ENCODE assay signal across 18 cellular contexts in the genomic region with DNA sequence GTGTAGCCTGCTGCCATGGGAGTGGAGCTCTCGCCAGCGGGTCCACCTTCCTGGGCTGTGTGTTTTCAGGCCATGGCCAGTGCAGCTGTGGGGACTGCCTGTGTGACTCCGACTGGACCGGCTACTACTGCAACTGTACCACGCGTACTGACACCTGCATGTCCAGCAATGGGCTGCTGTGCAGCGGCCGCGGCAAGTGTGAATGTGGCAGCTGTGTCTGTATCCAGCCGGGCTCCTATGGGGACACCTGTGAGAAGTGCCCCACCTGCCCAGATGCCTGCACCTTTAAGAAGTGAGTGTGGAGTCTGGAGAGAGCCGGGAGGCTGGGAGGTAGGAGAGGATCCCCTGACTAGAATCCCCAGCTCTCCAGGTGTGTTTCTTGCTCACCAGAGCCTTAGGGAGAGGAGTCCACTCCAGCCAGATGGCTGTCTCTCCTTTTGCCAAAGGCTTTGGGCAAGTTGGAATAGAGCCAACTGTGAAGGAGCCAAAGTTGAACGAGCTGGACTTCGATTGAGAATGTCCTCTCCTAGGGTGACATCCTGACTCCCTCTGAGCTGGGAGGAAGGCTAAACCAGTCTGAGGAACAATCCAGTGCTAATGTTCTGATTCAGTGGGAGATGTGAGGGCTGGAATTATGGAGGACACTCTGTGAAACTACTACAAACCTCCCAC. TPM values are rescaled to one million over a fixed set of nuclear protein-coding genes. Genes with fewer than 3 reads are reported as not detected.
DNase-seq lines count a peak whose midpoint lies in the region; ATAC-seq, FAIRE-seq and TF ChIP-seq lines count a peak whose summit lies in the region.
"Had no signal": no experiment of that assay in that cellular context is flagged by ENCODE, and none has a peak within 500 bp of the region (broad histone marks: within the 10 kb centered on the region; RNA-seq: fewer than 3 reads in every experiment).

No MANE protein-coding gene starts in this region.

- DNase-seq in ascending aorta (ENCODE audit: low spot score in 2 of 2): no peak
- DNase-seq in left lobe of liver (ENCODE audit: low spot score): peak; percentile 61
- no peak for DNase-seq in tibial artery
- DNase-seq in GM12891 (ENCODE audit: insufficient read length, low spot score): no peak
- DNase-seq: BE2C; CD4-positive, alpha-beta memory T cell; COR-L47; DND-41; GDM1 had no signal

- intact Hi-C loops in ascending aorta (cut with DNase I): no loop called here
- intact Hi-C loops in tibial artery (cut with DNase I; ENCODE audit: low total_unique reads): no loop called here

- H3K4me1 ChIP-seq in ascending aorta (peaks cover 13 to 31% of the 10 kb centered on the region in 2 donors), tibial artery (peaks cover 0 to 54% (median 33%) of the 10 kb centered on the region in 4 donors)
- H3K4me1 ChIP-seq: A549, BE2C, HAP-1 had no signal

- H3K27ac ChIP-seq in ascending aorta (peak overlapping the region; percentile 24 to 29), tibial artery (peak overlapping the region; percentile 30 to 48)
- H3K27ac ChIP-seq: A549, C4-2B had no signal

- no peak for FAIRE-seq in GM12891 (lab: Jason Lieb, UNC)
- FAIRE-seq: A549, D721Med, GM19239, H1, HTR-8/SVneo had no signal

- no peak for TF ChIP-seq POLR2A in GM12891 (IDR thresholded peaks at IDR 0.05; ENCODE audit: low read depth, low read length)

- TF ChIP-seq RAD21 in Ishikawa (IDR thresholded peaks at IDR 0.05; ENCODE audit: low read depth): no peak

- H3K27me3 ChIP-seq in ascending aorta (no peaks in the 10 kb centered on the region), tibial artery (no peaks in the 10 kb centered on the region)
- H3K27me3 ChIP-seq: BE2C had no signal

- peaks cover 0 to 6% of the 10 kb centered on the region in 2 donors for H3K9me3 ChIP-seq in ascending aorta
- no peaks in the 10 kb centered on the region for H3K9me3 ChIP-seq in tibial artery
- H3K9me3 ChIP-seq: BE2C had no signal

- TF ChIP-seq CTCF in ascending aorta (IDR thresholded peaks at IDR 0.05) (no peak), tibial artery (IDR thresholded peaks at IDR 0.05) (no peak)

- peak; percentile 86 for ATAC-seq in left lobe of liver
- ATAC-seq in HG03139 (IDR thresholded peaks at IDR 0.05; ENCODE audit: unreplicated experiment): no peak
- ATAC-seq: A549 had no signal

- H3K36me3 ChIP-seq in ascending aorta (peaks cover 36 to 73% of the 10 kb centered on the region in 2 donors), tibial artery (peaks cover 31 to 54% (median 43%) of the 10 kb centered on the region in 3 donors)
- H3K36me3 ChIP-seq: BE2C, HAP-1 had no signal

- no peak overlapping the region for H3K4me3 ChIP-seq in ascending aorta
- H3K4me3 ChIP-seq in tibial artery: no peak overlapping the region
- H3K4me3 ChIP-seq: A549, HAP-1 had no signal

- TF ChIP-seq EP300 in Ishikawa (IDR thresholded peaks at IDR 0.05; ENCODE audit: borderline replicate concordance): no peak

TF ChIP-seq in Ishikawa, 13 proteins besides CTCF, POLR2A, EP300 and RAD21:
- TF ChIP-seq ZBTB7A (IDR thresholded peaks at IDR 0.05; ENCODE audit: low read depth): no peak
- TF ChIP-seq NFIC (IDR thresholded peaks at IDR 0.05): peak; percentile 40; the same call in 1 of the 2 replicates

TF ChIP-seq in GM12891, 5 proteins besides CTCF, POLR2A, EP300 and RAD21:
- TF ChIP-seq POLR2AphosphoS5 (IDR thresholded peaks at IDR 0.05; ENCODE audit: low read depth, low read length) (no peak), TAF1 (IDR thresholded peaks at IDR 0.05; ENCODE audit: low read depth, low read length) (no peak), SPI1 (IDR thresholded peaks at IDR 0.05; ENCODE audit: low read depth, low read length) (no peak), POU2F2 (IDR thresholded peaks at IDR 0.05; ENCODE audit: low read depth, low read length) (no peak), PAX5 (IDR thresholded peaks at IDR 0.05; ENCODE audit: insufficient read depth, low read length, severe bottlenecking) (no peak)
TF ChIP-seq in GM12891: peak in this region for 0.

RNA-seq across cellular contexts. Expression of gene EFCAB13, which starts 24.4 kb away (rescaled TPM):
- total RNA-seq in ascending aorta (1.2 TPM), left lobe of liver (4.6 TPM)
- polyA plus RNA-seq in GM12891 (2012; ENCODE audit: low read depth, missing spikeins): 2.0 TPM

RNA-seq across cellular contexts. Expression of gene ITGB3, which starts 45.7 kb away (rescaled TPM):
- total RNA-seq in ascending aorta: 71.3 TPM
- total RNA-seq in left lobe of liver: 5.0 TPM
- 0.51 TPM for polyA plus RNA-seq in GM12891 (2012; ENCODE audit: low read depth, missing spikeins)
- total RNA-seq: CD4-positive, alpha-beta memory T cell had no signal
- polyA plus RNA-seq: CD4-positive, alpha-beta memory T cell had no signal

Comparison
In these comparisons a context has a peak if more than half of its experiments do, and no peak if none do; other contexts are left out.
1. RNA of gene ITGB3, which starts 45.7 kb away (total RNA-seq): 71.3 TPM in ascending aorta (single experiment); 5.0 TPM in left lobe of liver (single experiment); every median in the first group is over 10 times any median in the second.